ENCODE assay signal across 8 cellular contexts in the genomic region with DNA sequence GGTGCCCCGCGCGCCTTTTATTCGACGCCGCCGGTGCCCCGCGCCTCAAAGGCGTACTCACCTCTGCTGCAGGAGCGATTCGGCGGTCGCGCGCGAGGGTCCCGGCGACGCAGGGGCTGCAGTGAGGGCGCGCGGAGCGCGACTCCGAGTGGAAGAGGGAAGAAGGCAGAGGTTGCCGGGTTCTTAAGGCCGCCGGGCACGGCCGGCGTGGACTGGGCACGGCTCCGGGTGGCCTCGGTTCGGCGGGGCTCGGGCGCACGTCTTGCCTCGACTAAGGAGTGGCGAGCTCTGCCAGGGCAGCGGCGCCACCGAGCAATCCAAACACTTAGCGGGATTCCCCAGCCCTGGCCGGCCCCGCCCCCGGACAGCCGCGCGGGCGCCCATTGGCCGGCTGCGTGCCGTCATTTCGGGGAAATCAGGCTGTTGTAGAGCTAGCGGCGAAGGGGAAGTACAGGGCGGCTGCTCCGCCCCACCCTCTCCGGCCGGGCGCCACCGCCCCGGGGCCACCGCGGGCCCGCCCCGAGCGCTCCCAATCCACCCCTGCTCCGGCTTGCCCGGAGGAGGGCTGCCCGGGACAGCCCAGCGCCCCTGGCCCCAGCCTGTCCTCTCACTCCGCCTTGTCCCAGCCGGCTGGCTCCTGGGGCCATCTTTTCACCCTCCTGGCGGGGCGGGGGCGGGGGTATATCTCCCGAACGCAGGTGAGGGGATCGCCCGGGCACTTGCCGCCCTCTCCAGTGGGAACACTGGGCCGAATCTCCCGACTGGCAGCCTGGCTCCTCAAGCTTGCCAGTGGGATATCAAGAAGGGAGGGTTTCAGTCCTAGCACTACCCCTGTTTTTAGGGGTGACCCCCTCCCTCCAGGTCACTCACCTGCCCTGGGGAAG. TPM values are rescaled to one million over a fixed set of nuclear protein-coding genes. Genes with fewer than 3 reads are reported as not detected.
A peak's percentile ranks its signal among the peaks of the same experiment; 100 is the strongest.
DNase-seq lines count a peak whose midpoint lies in the region; TF ChIP-seq lines count a peak whose summit lies in the region.

Gene IRF1 (minus strand): TSS at position 290 of the 884 bp plus-strand sequence. CDS start 1,295 bp downstream, outside the sequence.

- peaks cover 8% of the 10 kb centered on the region for H3K36me3 ChIP-seq in HAP-1 (replicated peaks)
- H3K36me3 ChIP-seq in MG63: peaks cover 38% of the 10 kb centered on the region

- TF ChIP-seq CTCF in fibroblast of villous mesenchyme (IDR thresholded peaks at IDR 0.05; ENCODE audit: insufficient read depth, low read depth, low read length): no peak
- no peak for TF ChIP-seq CTCF in neural crest cell (conservative IDR thresholded peaks at IDR 0.05)

- H3K4me1 ChIP-seq in HAP-1: peaks cover 12% of the 10 kb centered on the region

- H3K4me3 ChIP-seq in HAP-1: peak within 1 kb of the TSS; percentile 88
- H3K4me3 ChIP-seq in MG63: peak within 1 kb of the TSS; percentile 83
- peak within 1 kb of the TSS; percentile 98 for H3K4me3 ChIP-seq in fibroblast of villous mesenchyme (ENCODE audit: low read depth, low read length)

- H3K36me3 Mint-ChIP-seq in neural crest cell (ENCODE audit: low read depth): peaks cover 2% of the 10 kb centered on the region

- H3K27me3 Mint-ChIP-seq in neural crest cell (ENCODE audit: low read depth): peaks cover 55% of the 10 kb centered on the region

- in situ Hi-C loops in HAP-1 (cut with MboI; ENCODE audit: low sequenced_read_pairs): no loop called here

- H3K9me3 Mint-ChIP-seq in neural crest cell: no peaks in the 10 kb centered on the region

- H3K9me3 ChIP-seq in HAP-1 (no peaks in the 10 kb centered on the region), MG63 (no peaks in the 10 kb centered on the region)

- H3K4me1 Mint-ChIP-seq in neural crest cell: peaks cover 7% of the 10 kb centered on the region

- H3K27ac Mint-ChIP-seq in neural crest cell (ENCODE audit: unreplicated experiment): no peak within 1 kb of the TSS

- DNase-seq in GF-D8 (lab: John Stamatoyannopoulos, UW) (peak; percentile 53), HAP-1 (ENCODE audit: low spot score in 2 of 2) (peak; percentile 90 to 95), MG63 (peak; percentile 99), SIG-M5 (lab: John Stamatoyannopoulos, UW) (peak; percentile 50), activated gamma-delta T cell (lab: John Stamatoyannopoulos, UW) (peak; percentile 98), fibroblast of villous mesenchyme (ENCODE audit: low read depth) (peak; percentile 97), neural crest cell (ENCODE audit: low read depth, low spot score) (peak; percentile 84), stromal cell of bone marrow (ENCODE audit: low read depth) (peak; percentile 96)

- H3K27me3 ChIP-seq in HAP-1 (ENCODE audit: low read depth) (no peaks in the 10 kb centered on the region), MG63 (no peaks in the 10 kb centered on the region)

- peak within 1 kb of the TSS; percentile 80 for H3K4me3 Mint-ChIP-seq in neural crest cell

RNA-seq across cellular contexts. Expression of gene IRF1, which starts in this region (rescaled TPM):
- 14.2 and 34.7 TPM in 2 replicates for total RNA-seq in MG63 (2014; rRNA removed; shearing (Covaris generic); ENCODE audit: low replicate concordance)
- total RNA-seq in fibroblast of villous mesenchyme (27.1 and 56.6 TPM in 2 replicates), neural crest cell (4.5 and 4.7 TPM in 2 replicates)

Comparison
In these comparisons a context has a peak if more than half of its experiments do, and no peak if none do; other contexts are left out.
1. Peak in every context shown above with its lines: DNase-seq and H3K4me3 ChIP-seq.